Comparison of ENCODE assay signal across 10 cellular contexts in the genomic region with DNA sequence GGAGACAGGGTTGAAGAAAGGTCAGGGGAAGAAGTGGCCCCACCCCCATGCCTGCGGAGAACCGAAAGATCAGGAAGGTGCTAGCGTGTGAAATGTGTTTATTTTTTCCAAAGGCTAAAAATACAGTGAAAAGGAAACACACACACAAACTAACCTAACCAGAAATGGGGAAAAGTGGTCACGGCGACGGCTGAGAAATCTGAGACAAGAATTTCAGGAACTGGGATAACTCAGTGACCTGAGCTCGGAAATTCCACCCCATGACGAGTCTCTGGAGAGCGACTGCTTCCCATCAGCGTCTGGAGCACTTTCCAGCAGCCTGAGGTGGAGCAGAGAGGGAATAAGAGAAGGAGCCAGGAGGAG. TPM values are rescaled to one million over a fixed set of nuclear protein-coding genes. Genes with fewer than 3 reads are reported as not detected.
DNase-seq lines count a peak whose midpoint lies in the region; ATAC-seq and TF ChIP-seq lines count a peak whose summit lies in the region.
"Had no signal": no experiment of that assay in that cellular context is flagged by ENCODE, and none has a peak within 500 bp of the region (broad histone marks: within the 10 kb centered on the region; RNA-seq: fewer than 3 reads in every experiment).

No MANE protein-coding gene starts in this region.

- DNase-seq in AG10803 (ENCODE audit: low read depth) (peak; percentile 47), foreskin keratinocyte (peak in 1 of 2 donors; percentile 19), SKM-1 (lab: John Stamatoyannopoulos, UW; ENCODE audit: unreplicated experiment) (no peak), ureter (ENCODE audit: low spot score) (no peak), NCI-H524 treated with DMSO at 0.1 percent for 48 hours (lab: John Stamatoyannopoulos, UW) (no peak)
- DNase-seq: sigmoid colon had no signal

- no peak for TF ChIP-seq CTCF in AG10803 (conservative IDR thresholded peaks at IDR 0.05; ENCODE audit: low read length)
- no peak for TF ChIP-seq CTCF in VCaP (conservative IDR thresholded peaks at IDR 0.05)
- TF ChIP-seq CTCF in foreskin keratinocyte (conservative IDR thresholded peaks at IDR 0.05): no peak

- H3K4me1 ChIP-seq in foreskin keratinocyte (no peaks in the 10 kb centered on the region), mucosa of stomach (ENCODE audit: control insufficient read depth, insufficient read depth, low read length) (peaks cover 35% of the 10 kb centered on the region)

- H3K27ac ChIP-seq in VCaP: peak overlapping the region; percentile 64; the same call in 1 of the 2 replicates
- H3K27ac ChIP-seq in foreskin keratinocyte: no peak overlapping the region
- H3K27ac ChIP-seq: SK-N-MC had no signal

- peak overlapping the region; percentile 11 for H3K9ac ChIP-seq in mucosa of stomach (ENCODE audit: low read length)

- no peaks in the 10 kb centered on the region for H3K36me3 ChIP-seq in mucosa of stomach (ENCODE audit: control insufficient read depth, insufficient read depth, low read length)
- H3K36me3 ChIP-seq: sigmoid colon had no signal

- H3K4me3 ChIP-seq in AG10803 (ENCODE audit: low read length): peak overlapping the region; percentile 39
- H3K4me3 ChIP-seq in mucosa of stomach (ENCODE audit: low read length): no peak overlapping the region
- H3K4me3 ChIP-seq: SK-N-MC had no signal

- H3K27me3 ChIP-seq in foreskin keratinocyte (peaks cover 61% of the 10 kb centered on the region), mucosa of stomach (ENCODE audit: control insufficient read depth, insufficient read depth, low read length) (no peaks in the 10 kb centered on the region)

- H3K9me3 ChIP-seq in mucosa of stomach (ENCODE audit: control insufficient read depth, low read length): no peaks in the 10 kb centered on the region
- H3K9me3 ChIP-seq: sigmoid colon had no signal

- ATAC-seq in foreskin keratinocyte: peak; percentile 54
- no peak for ATAC-seq in HG02588 (IDR thresholded peaks at IDR 0.05; ENCODE audit: unreplicated experiment)

RNA-seq across cellular contexts. Expression of gene RND1, which starts 16.6 kb away (rescaled TPM):
- total RNA-seq in foreskin keratinocyte: 0.07 and 0.11 TPM in 2 replicates
- polyA plus RNA-seq in foreskin keratinocyte: 0.10 and 0.11 TPM in 2 replicates
- total RNA-seq in ureter: 1.9 TPM

RNA-seq across cellular contexts. Expression of gene DDX23, which starts 30.3 kb away (rescaled TPM):
- total RNA-seq in foreskin keratinocyte (75.8 and 81.9 TPM in 2 replicates), ureter (71.7 TPM)
- 43.2 and 49.7 TPM in 2 replicates for polyA plus RNA-seq in foreskin keratinocyte

RNA-seq across cellular contexts. Expression of gene FKBP11, which starts 43.0 kb away (rescaled TPM):
- total RNA-seq in foreskin keratinocyte (29.4 and 31.8 TPM in 2 replicates), ureter (24.9 TPM)
- polyA plus RNA-seq in foreskin keratinocyte: 43.1 and 43.4 TPM in 2 replicates
